Comparison of ENCODE assay signal across 9 cellular contexts in the genomic region with DNA sequence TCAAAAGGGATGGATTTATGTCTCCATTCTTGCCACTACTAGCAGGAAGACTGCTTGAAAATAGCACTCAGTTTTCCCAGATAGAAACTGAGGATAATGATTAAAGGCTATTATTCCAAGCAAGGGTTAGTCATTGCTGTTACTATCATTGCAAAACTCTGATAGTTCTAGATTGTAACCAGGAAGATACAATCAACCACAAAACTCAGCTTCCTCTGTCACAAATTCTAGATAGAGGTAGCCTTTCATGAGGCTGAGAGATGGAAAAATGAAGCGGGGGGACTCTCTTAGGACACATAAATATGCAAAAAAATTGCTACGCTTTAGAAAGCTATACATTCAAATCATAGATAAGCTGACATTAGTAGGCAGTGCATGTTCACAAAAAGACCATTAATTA. TPM values are rescaled to one million over a fixed set of nuclear protein-coding genes. Genes with fewer than 3 reads are reported as not detected.
DNase-seq lines count a peak whose midpoint lies in the region; ATAC-seq and TF ChIP-seq lines count a peak whose summit lies in the region.
"Had no signal": no experiment of that assay in that cellular context is flagged by ENCODE, and none has a peak within 500 bp of the region (broad histone marks: within the 10 kb centered on the region; RNA-seq: fewer than 3 reads in every experiment).

No MANE protein-coding gene starts in this region.

- no peak overlapping the region for H3K4me2 ChIP-seq in Karpas-422 (ENCODE audit: low read depth, low read length, poor library complexity, severe bottlenecking)

- H3K27me3 Mint-ChIP-seq in activated naive CD4-positive, alpha-beta T cell treated with anti-CD3 and anti-CD28 coated beads, Interleukin-2, amount 10 ng/mL, durations not matched to agents 7 days and 5 days = no peaks in the 10 kb centered on the region
- H3K27me3 Mint-ChIP-seq in activated CD8-positive, alpha-beta T cell treated with anti-CD3 and anti-CD28 coated beads for 36 hours = no peaks in the 10 kb centered on the region
- peaks cover 19% of the 10 kb centered on the region for H3K27me3 Mint-ChIP-seq in type B pancreatic cell

- no peaks in the 10 kb centered on the region for H3K27me3 ChIP-seq in right atrium auricular region
- no peaks in the 10 kb centered on the region for H3K27me3 ChIP-seq in Karpas-422 (ENCODE audit: low read length)
- H3K27me3 ChIP-seq in body of pancreas = no peaks in the 10 kb centered on the region

- DNase-seq in activated naive CD4-positive, alpha-beta T cell treated with anti-CD3 and anti-CD28 coated beads, Interleukin-2, amount 10 ng/mL, durations not matched to agents 7 days and 5 days = peak; percentile 31
- no peak for DNase-seq in activated naive CD4-positive, alpha-beta T cell treated with Interleukin-2 at 50 U/mL for 16 hours
- DNase-seq in activated CD8-positive, alpha-beta T cell treated with anti-CD3 and anti-CD28 coated beads for 36 hours = peak; percentile 27
- DNase-seq in right atrium auricular region (ENCODE audit: low spot score) (no peak), type B pancreatic cell (ENCODE audit: extremely low spot score, unreplicated experiment) (no peak), Karpas-422 (no peak), GOT3 (lab: John Stamatoyannopoulos, UW) (no peak), body of pancreas (no peak)
- DNase-seq: COR-L47 had no signal

- no peaks in the 10 kb centered on the region for H3K9me2 ChIP-seq in Karpas-422 (replicated peaks; ENCODE audit: insufficient read depth, low read length)

- H4K20me1 ChIP-seq in Karpas-422 (ENCODE audit: insufficient read depth, low read depth, low read length) = no peaks in the 10 kb centered on the region

- POLR2A ChIA-PET in activated CD8-positive, alpha-beta T cell treated with anti-CD3 and anti-CD28 coated beads for 36 hours (lab: Charles Lee) = interaction anchor here (1.0 to 1.1 kb wide), 3 partner anchors 8 to 35 kb away, joined by 3 to 4 read pairs (median 3); no protein-coding TSS in a partner anchor

- TF ChIP-seq POLR2A in body of pancreas (IDR thresholded peaks at IDR 0.05) = no peak

- H3K36me3 Mint-ChIP-seq in activated naive CD4-positive, alpha-beta T cell treated with anti-CD3 and anti-CD28 coated beads, Interleukin-2, amount 10 ng/mL, durations not matched to agents 7 days and 5 days = peaks cover 20% of the 10 kb centered on the region
- H3K36me3 Mint-ChIP-seq in activated CD8-positive, alpha-beta T cell treated with anti-CD3 and anti-CD28 coated beads for 36 hours (ENCODE audit: low read depth) = peaks cover 22% of the 10 kb centered on the region
- H3K36me3 Mint-ChIP-seq in type B pancreatic cell = peaks cover 41% of the 10 kb centered on the region

- H3K36me3 ChIP-seq in right atrium auricular region (peaks cover 17% of the 10 kb centered on the region), Karpas-422 (ENCODE audit: insufficient read depth, low read length) (no peaks in the 10 kb centered on the region), body of pancreas (replicated peaks in 1 of 2; ENCODE audit: insufficient read depth in 1 of 2, low read depth in 2 of 2) (no peaks in the 10 kb centered on the region)

- H3K9me3 Mint-ChIP-seq in activated naive CD4-positive, alpha-beta T cell treated with anti-CD3 and anti-CD28 coated beads, Interleukin-2, amount 10 ng/mL, durations not matched to agents 7 days and 5 days = no peaks in the 10 kb centered on the region
- H3K9me3 Mint-ChIP-seq in activated CD8-positive, alpha-beta T cell treated with anti-CD3 and anti-CD28 coated beads for 36 hours = no peaks in the 10 kb centered on the region
- no peaks in the 10 kb centered on the region for H3K9me3 Mint-ChIP-seq in type B pancreatic cell

- peak overlapping the region; percentile 68 to 80 for H3K27ac ChIP-seq in right atrium auricular region
- H3K27ac ChIP-seq in Karpas-422 (ENCODE audit: low read length) = no peak overlapping the region
- peak overlapping the region in 1 of 4 donors; percentile 19 for H3K27ac ChIP-seq in body of pancreas

- 77 to 88% methylated on average over 2 of the region's 2 CpGs for WGBS in body of pancreas, 2 donors

- H3K79me2 ChIP-seq in Karpas-422 (ENCODE audit: low read length) = no peaks in the 10 kb centered on the region

- H3K4me3 Mint-ChIP-seq in activated naive CD4-positive, alpha-beta T cell treated with anti-CD3 and anti-CD28 coated beads, Interleukin-2, amount 10 ng/mL, durations not matched to agents 7 days and 5 days = peak overlapping the region; percentile 71
- H3K4me3 Mint-ChIP-seq in activated CD8-positive, alpha-beta T cell treated with anti-CD3 and anti-CD28 coated beads for 36 hours = peak overlapping the region; percentile 71
- H3K4me3 Mint-ChIP-seq in type B pancreatic cell = peak overlapping the region; percentile 94

- H3K9me3 ChIP-seq in right atrium auricular region (no peaks in the 10 kb centered on the region), Karpas-422 (ENCODE audit: low read length) (no peaks in the 10 kb centered on the region), body of pancreas (no peaks in the 10 kb centered on the region)

- CTCF ChIA-PET in activated naive CD4-positive, alpha-beta T cell treated with anti-CD3 and anti-CD28 coated beads, Interleukin-2, amount 10 ng/mL, durations not matched to agents 7 days and 5 days (lab: Charles Lee) = interaction anchor here (0.9 to 1.7 kb wide), 5 partner anchors 17 to 48 kb away, joined by 3 to 15 read pairs (median 4); no protein-coding TSS in a partner anchor
- CTCF ChIA-PET in activated CD8-positive, alpha-beta T cell treated with anti-CD3 and anti-CD28 coated beads for 36 hours (lab: Charles Lee) = interaction anchor here (0.8 to 2.1 kb wide), 8 partner anchors 19 to 47 kb away, joined by 3 to 10 read pairs (median 4); no protein-coding TSS in a partner anchor

- no peak overlapping the region for H3K9ac ChIP-seq in Karpas-422 (ENCODE audit: low read length)

- TF ChIP-seq CTCF in activated CD8-positive, alpha-beta T cell treated with anti-CD3 and anti-CD28 coated beads for 36 hours (IDR thresholded peaks at IDR 0.05) = no peak
- TF ChIP-seq CTCF in right atrium auricular region (IDR thresholded peaks at IDR 0.05) (no peak), type B pancreatic cell (conservative IDR thresholded peaks at IDR 0.05) (no peak), body of pancreas (IDR thresholded peaks at IDR 0.05) (no peak)

- peak overlapping the region; percentile 44 to 50 for H3K4me3 ChIP-seq in right atrium auricular region
- H3K4me3 ChIP-seq in Karpas-422 (ENCODE audit: low read length) = no peak overlapping the region
- no peak overlapping the region for H3K4me3 ChIP-seq in body of pancreas

- no peak overlapping the region for H2AFZ ChIP-seq in Karpas-422 (ENCODE audit: low read length)

- intact Hi-C loops in activated CD8-positive, alpha-beta T cell treated with anti-CD3 and anti-CD28 coated beads for 36 hours (cut with micrococcal nuclease) = loop anchor here (1.0 kb wide), 1 partner anchor 38 kb away; no protein-coding TSS in a partner anchor
- intact Hi-C loops in body of pancreas (cut with DNase I) = no loop called here

- H3K4me1 Mint-ChIP-seq in activated naive CD4-positive, alpha-beta T cell treated with anti-CD3 and anti-CD28 coated beads, Interleukin-2, amount 10 ng/mL, durations not matched to agents 7 days and 5 days = peaks cover 85% of the 10 kb centered on the region
- H3K4me1 Mint-ChIP-seq in activated CD8-positive, alpha-beta T cell treated with anti-CD3 and anti-CD28 coated beads for 36 hours (ENCODE audit: low read depth) = peaks cover 79% of the 10 kb centered on the region
- H3K4me1 Mint-ChIP-seq in type B pancreatic cell (ENCODE audit: unreplicated experiment) = peaks cover 25% of the 10 kb centered on the region

- ATAC-seq in activated CD8-positive, alpha-beta T cell treated with anti-CD3 and anti-CD28 coated beads for 36 hours = peak; percentile 61
- no peak for ATAC-seq in body of pancreas

- peaks cover 0 to 35% of the 10 kb centered on the region in 2 donors for H3K4me1 ChIP-seq in right atrium auricular region
- no peaks in the 10 kb centered on the region for H3K4me1 ChIP-seq in Karpas-422 (ENCODE audit: low read length)
- H3K4me1 ChIP-seq in body of pancreas = no peaks in the 10 kb centered on the region

- peak overlapping the region; percentile 88 for H3K27ac Mint-ChIP-seq in activated naive CD4-positive, alpha-beta T cell treated with anti-CD3 and anti-CD28 coated beads, Interleukin-2, amount 10 ng/mL, durations not matched to agents 7 days and 5 days
- H3K27ac Mint-ChIP-seq in activated CD8-positive, alpha-beta T cell treated with anti-CD3 and anti-CD28 coated beads for 36 hours = peak overlapping the region; percentile 93
- peak overlapping the region; percentile 96 for H3K27ac Mint-ChIP-seq in type B pancreatic cell

RNA-seq across cellular contexts. Expression of a gene that starts 3.1 kb away (rescaled TPM):
- 10 to 100 TPM; 33.5 to 36.5 TPM for total RNA-seq in activated CD8-positive, alpha-beta T cell treated with anti-CD3 and anti-CD28 coated beads for 36 hours
- 100 to 1,000 TPM in 1 of 2 donors, 10 to 100 TPM in 1; 69.8 to 142 TPM for total RNA-seq in right atrium auricular region
- total RNA-seq in type B pancreatic cell (ENCODE audit: low replicate concordance) = 923 and 5,513 TPM in 2 replicates
- not detected in 2 replicates for total RNA-seq in Karpas-422 (2014; rRNA removed; shearing (Covaris generic); ENCODE audit: low replicate concordance)
- total RNA-seq in body of pancreas = 10 to 100 TPM; 37.9 to 44.8 TPM

Comparison
In these comparisons a context has a peak if more than half of its experiments do, and no peak if none do; other contexts are left out.
1. DNase-seq: peak in activated naive CD4-positive, alpha-beta T cell treated with anti-CD3 and anti-CD28 coated beads, Interleukin-2, amount 10 ng/mL, durations not matched to agents 7 days and 5 days (single experiment) and activated CD8-positive, alpha-beta T cell treated with anti-CD3 and anti-CD28 coated beads for 36 hours (single experiment); none in activated naive CD4-positive, alpha-beta T cell treated with Interleukin-2 at 50 U/mL for 16 hours (single experiment), right atrium auricular region (single experiment), type B pancreatic cell (single experiment), Karpas-422 (single experiment), GOT3 (single experiment) and body of pancreas (0 of 4).
2. H3K4me3 ChIP-seq: peak in right atrium auricular region (2 of 2); none in Karpas-422 (single experiment) and body of pancreas (0 of 2).
3. RNA of a gene that starts 3.1 kb away (total RNA-seq): 923 to 5,513 TPM in type B pancreatic cell, 69.8 to 142 TPM in right atrium auricular region, 37.9 to 44.8 TPM in body of pancreas and 33.5 to 36.5 TPM in activated CD8-positive, alpha-beta T cell treated with anti-CD3 and anti-CD28 coated beads for 36 hours; not detected in Karpas-422; every median in the first group is over 10 times any median in the second.
4. Peak in every context shown above with its lines, with median percentiles within 50 percentile points of each other: H3K27ac Mint-ChIP-seq and H3K4me3 Mint-ChIP-seq.